ENCODE assay signal across 14 cellular contexts in genomic region chr9:111805841-111806241, GRCh38. TPM values are rescaled to one million over a fixed set of nuclear protein-coding genes. Genes with fewer than 3 reads are reported as not detected.
DNase-seq lines count a peak whose midpoint lies in the region; ATAC-seq and TF ChIP-seq lines count a peak whose summit lies in the region.
"Had no signal": no experiment of that assay in that cellular context is flagged by ENCODE, and none has a peak within 500 bp of the region (broad histone marks: within the 10 kb centered on the region; RNA-seq: fewer than 3 reads in every experiment).

No MANE protein-coding gene starts in this region.

- H2AFZ ChIP-seq in ACC112 (ENCODE audit: low read length, unreplicated experiment): peak overlapping the region; percentile 39

- intact Hi-C loops in lower lobe of right lung (cut with DNase I): no loop called here
- intact Hi-C loops in naive thymus-derived CD4-positive, alpha-beta T cell (cut with micrococcal nuclease): no loop called here

- CTCF ChIA-PET in HEK293 (lab: Yijun Ruan, JAX): interaction anchor here (0.6 to 1.5 kb wide), 2 partner anchors 39 to 198 kb away, joined by 3 to 6 read pairs; no protein-coding TSS in a partner anchor
- CTCF ChIA-PET in naive thymus-derived CD4-positive, alpha-beta T cell (lab: Charles Lee): no interaction called here

- no peak for TF ChIP-seq CTCF in HEK293 (tag by site-specific recombination; IDR thresholded peaks at IDR 0.05)
- TF ChIP-seq CTCF in lower lobe of right lung (IDR thresholded peaks at IDR 0.05): no peak

- peaks cover 0 to 3% (median 0%) of the 10 kb centered on the region in 5 donors for H3K36me3 Mint-ChIP-seq in naive thymus-derived CD4-positive, alpha-beta T cell

- ATAC-seq in lower lobe of right lung: peak; percentile 66 to 85
- ATAC-seq in HG03457 (IDR thresholded peaks at IDR 0.05; ENCODE audit: unreplicated experiment): no peak
- ATAC-seq in HG03460 (IDR thresholded peaks at IDR 0.05; ENCODE audit: unreplicated experiment): no peak
- ATAC-seq in naive thymus-derived CD4-positive, alpha-beta T cell: no peak

- no peaks in the 10 kb centered on the region for H3K27me3 ChIP-seq in ACC112 (ENCODE audit: insufficient read depth, low read length)
- no peaks in the 10 kb centered on the region for H3K27me3 ChIP-seq in lower lobe of right lung (ENCODE audit: low read depth)
- no peaks in the 10 kb centered on the region for H3K27me3 ChIP-seq in naive thymus-derived CD4-positive, alpha-beta T cell (ENCODE audit: control insufficient read depth in 2 of 2, insufficient read depth in 2 of 2, low read length in 2 of 2)

- H3K27ac Mint-ChIP-seq in naive thymus-derived CD4-positive, alpha-beta T cell: no peak overlapping the region
- H3K27ac Mint-ChIP-seq: activated CD4-positive, alpha-beta T cell treated with anti-CD3 and anti-CD28 coated beads, Interleukin-2, amount 10 ng/mL, durations not matched to agents 7 days and 5 days; CD4-positive, alpha-beta T cell had no signal

- H3K36me3 ChIP-seq in ACC112 (ENCODE audit: insufficient read depth, low read length) (no peaks in the 10 kb centered on the region), HEK293 (ENCODE audit: control insufficient read depth in 2 of 2, insufficient read depth in 1 of 2, low read length in 2 of 2) (no peaks in the 10 kb centered on the region), lower lobe of right lung (no peaks in the 10 kb centered on the region)
- H3K36me3 ChIP-seq in naive thymus-derived CD4-positive, alpha-beta T cell (ENCODE audit: control insufficient read depth in 2 of 3, insufficient read depth in 3 of 3, low read length in 3 of 3): no peaks in the 10 kb centered on the region

- peaks cover 22% of the 10 kb centered on the region for H3K4me1 ChIP-seq in ACC112 (ENCODE audit: control insufficient read depth, insufficient read depth, low read length, unreplicated experiment)
- H3K4me1 ChIP-seq in HEK293 (ENCODE audit: control insufficient read depth, insufficient read depth, low read length): no peaks in the 10 kb centered on the region
- no peaks in the 10 kb centered on the region for H3K4me1 ChIP-seq in lower lobe of right lung
- H3K4me1 ChIP-seq in naive thymus-derived CD4-positive, alpha-beta T cell (ENCODE audit: control insufficient read depth in 2 of 2, insufficient read depth in 2 of 2, low read length in 2 of 2): peaks cover 0 to 4% of the 10 kb centered on the region in 2 donors

- H3K27ac ChIP-seq in ACC112 (ENCODE audit: low read depth, low read length) (peak overlapping the region; percentile 86), HEK293 (ENCODE audit: extremely low read depth, low read depth, low read length) (no peak overlapping the region), lower lobe of right lung (no peak overlapping the region)
- no peak overlapping the region for H3K27ac ChIP-seq in naive thymus-derived CD4-positive, alpha-beta T cell (ENCODE audit: low read depth, low read length)

- DNase-seq in astrocyte of the hippocampus (ENCODE audit: low read depth, low spot score) (peak; percentile 29), lower lobe of right lung (no peak), cerebellar nuclear complex (lab: John Stamatoyannopoulos, UW) (no peak)
- no peak for DNase-seq in naive thymus-derived CD4-positive, alpha-beta T cell
- DNase-seq: activated CD4-positive, alpha-beta T cell treated with anti-CD3 and anti-CD28 coated beads, Interleukin-2, amount 10 ng/mL, durations not matched to agents 7 days and 5 days; CD4-positive, alpha-beta T cell; GOT3; NCI-H1930 had no signal

- H3K4me3 Mint-ChIP-seq in naive thymus-derived CD4-positive, alpha-beta T cell: no peak overlapping the region
- H3K4me3 Mint-ChIP-seq: activated CD4-positive, alpha-beta T cell treated with anti-CD3 and anti-CD28 coated beads, Interleukin-2, amount 10 ng/mL, durations not matched to agents 7 days and 5 days; CD4-positive, alpha-beta T cell; neural crest cell had no signal

- no peaks in the 10 kb centered on the region for H3K79me2 ChIP-seq in ACC112 (ENCODE audit: control insufficient read depth, insufficient read depth, low read length, unreplicated experiment)

- peaks cover 7 to 28% (median 10%) of the 10 kb centered on the region in 7 donors for H3K4me1 Mint-ChIP-seq in naive thymus-derived CD4-positive, alpha-beta T cell
- H3K4me1 Mint-ChIP-seq: neural crest cell had no signal

- H3K9me3 Mint-ChIP-seq in naive thymus-derived CD4-positive, alpha-beta T cell: peaks cover 0 to 6% (median 0%) of the 10 kb centered on the region in 11 donors
- H3K9me3 Mint-ChIP-seq: activated CD4-positive, alpha-beta T cell treated with anti-CD3 and anti-CD28 coated beads, Interleukin-2, amount 10 ng/mL, durations not matched to agents 7 days and 5 days; CD4-positive, alpha-beta T cell; neural crest cell had no signal

- H3K4me3 ChIP-seq in ACC112 (ENCODE audit: low read depth, low read length) (peak overlapping the region; percentile 34; the same call in 1 of the 2 replicates), HEK293 (ENCODE audit: low read depth, low read length) (no peak overlapping the region), lower lobe of right lung (no peak overlapping the region)
- H3K4me3 ChIP-seq in naive thymus-derived CD4-positive, alpha-beta T cell (ENCODE audit: low read length): no peak overlapping the region

- POLR2A ChIA-PET in HEK293 (lab: Yijun Ruan, JAX): no interaction called here
- POLR2A ChIA-PET in naive thymus-derived CD4-positive, alpha-beta T cell (lab: Charles Lee): no interaction called here

- no peaks in the 10 kb centered on the region for H3K27me3 Mint-ChIP-seq in naive thymus-derived CD4-positive, alpha-beta T cell
- H3K27me3 Mint-ChIP-seq: activated CD4-positive, alpha-beta T cell treated with anti-CD3 and anti-CD28 coated beads, Interleukin-2, amount 10 ng/mL, durations not matched to agents 7 days and 5 days; CD4-positive, alpha-beta T cell had no signal

- H3K9me3 ChIP-seq in HEK293 (ENCODE audit: control insufficient read depth, insufficient read depth, low read depth, low read length) (no peaks in the 10 kb centered on the region), lower lobe of right lung (no peaks in the 10 kb centered on the region)
- H3K9me3 ChIP-seq in naive thymus-derived CD4-positive, alpha-beta T cell (ENCODE audit: control insufficient read depth in 2 of 3, low read length in 3 of 3): no peaks in the 10 kb centered on the region

TF ChIP-seq in HEK293, 187 proteins besides CTCF, POLR2A, EP300 and RAD21:
- TF ChIP-seq ZNF416 (tag by site-specific recombination; IDR thresholded peaks at IDR 0.05) (no peak), HOXD13 (CRISPR knock-in tag; IDR thresholded peaks at IDR 0.05; ENCODE audit: borderline replicate concordance) (no peak), PRDM6 (tag by site-specific recombination; IDR thresholded peaks at IDR 0.05) (0 out of 2 replicates have a peak, but pooled peaks have one; percentile 23), ZNF350 (tag by site-specific recombination; IDR thresholded peaks at IDR 0.05) (0 out of 2 replicates have a peak, but pooled peaks have one; percentile 7), ZNF223 (tag by site-specific recombination; IDR thresholded peaks at IDR 0.05) (no peak), ZBTB8A (tag by site-specific recombination; IDR thresholded peaks at IDR 0.05) (no peak)
TF ChIP-seq in HEK293: peak in this region for 2.

RNA-seq across cellular contexts. Expression of gene SHOC1, which starts 11.1 kb away (rescaled TPM):
- 0.15 TPM for total RNA-seq in lower lobe of right lung
- not detected for total RNA-seq in naive thymus-derived CD4-positive, alpha-beta T cell
- not detected for polyA plus RNA-seq in naive thymus-derived CD4-positive, alpha-beta T cell
- total RNA-seq: activated CD4-positive, alpha-beta T cell treated with anti-CD3 and anti-CD28 coated beads, Interleukin-2, amount 10 ng/mL, durations not matched to agents 7 days and 5 days; cardiac septum; CD4-positive, alpha-beta T cell; neural crest cell had no signal

Comparison
In these comparisons a context has a peak if more than half of its experiments do, and no peak if none do; other contexts are left out.
1. ATAC-seq: peak in lower lobe of right lung (2 of 2); none in HG03457 (single experiment), HG03460 (single experiment) and naive thymus-derived CD4-positive, alpha-beta T cell (single experiment).